8 cellular contexts compared by ENCODE assay signal in genomic region chr6:30060982-30061765, GRCh38. TPM values are rescaled to one million over a fixed set of nuclear protein-coding genes. Genes with fewer than 3 reads are reported as not detected.
DNase-seq lines count a peak whose midpoint lies in the region; ATAC-seq, FAIRE-seq and TF ChIP-seq lines count a peak whose summit lies in the region.

Gene POLR1H (plus strand): TSS chr6:30061265. CDS start chr6:30061525, 260 bp downstream.

- peaks cover 4% of the 10 kb centered on the region for H3K36me3 Mint-ChIP-seq in T-helper 17 cell (ENCODE audit: low read depth)
- H3K36me3 Mint-ChIP-seq in progenitor cell of endocrine pancreas (ENCODE audit: insufficient read depth) = peaks cover 6% of the 10 kb centered on the region

- peak; percentile 86 for ATAC-seq in HG02870 (IDR thresholded peaks at IDR 0.05; ENCODE audit: unreplicated experiment)
- peak; percentile 90 for ATAC-seq in T-helper 17 cell
- ATAC-seq in left cardiac atrium = peak; percentile 98

- DNase-seq in GM12892 (ENCODE audit: insufficient read length) (peak; percentile 70), NCI-H1694 treated with DMSO at 0.1 percent for 48 hours (lab: John Stamatoyannopoulos, UW) (peak; percentile 90), T-helper 17 cell (peak; percentile 66 to 84 (median 71)), amygdala (lab: John Stamatoyannopoulos, UW) (peak; percentile 27 to 96 (median 87)), left cardiac atrium (peak; percentile 95), progenitor cell of endocrine pancreas (ENCODE audit: low spot score, unreplicated experiment) (peak; percentile 76), ureter (ENCODE audit: low spot score) (peak; percentile 95)

- FAIRE-seq in GM12892 (lab: Jason Lieb, UNC) = peak; percentile 96

- H3K4me1 Mint-ChIP-seq in T-helper 17 cell = peaks cover 25% of the 10 kb centered on the region
- H3K4me1 Mint-ChIP-seq in progenitor cell of endocrine pancreas (ENCODE audit: low read depth) = peaks cover 21% of the 10 kb centered on the region

- no peak for TF ChIP-seq CTCF in progenitor cell of endocrine pancreas (IDR thresholded peaks at IDR 0.05; ENCODE audit: unreplicated experiment)

- intact Hi-C loops in left cardiac atrium (cut with DNase I) = no loop called here

- TF ChIP-seq POLR2A in GM12892 (IDR thresholded peaks at IDR 0.05; ENCODE audit: low read depth, low read length) = peak; percentile 95

- peaks cover 3% of the 10 kb centered on the region for H3K9me3 ChIP-seq in T-helper 17 cell (ENCODE audit: control insufficient read depth, low read length, poor library complexity, severe bottlenecking)

- H3K4me3 Mint-ChIP-seq in T-helper 17 cell = peak within 1 kb of the TSS; percentile 96
- peak within 1 kb of the TSS; percentile 90 for H3K4me3 Mint-ChIP-seq in progenitor cell of endocrine pancreas (ENCODE audit: low read depth)

- H3K27ac Mint-ChIP-seq in T-helper 17 cell (peak within 1 kb of the TSS; percentile 99), progenitor cell of endocrine pancreas (peak within 1 kb of the TSS; percentile 96)

- no peaks in the 10 kb centered on the region for H3K9me3 Mint-ChIP-seq in progenitor cell of endocrine pancreas (ENCODE audit: low read depth)

- H3K27me3 Mint-ChIP-seq in T-helper 17 cell (no peaks in the 10 kb centered on the region), progenitor cell of endocrine pancreas (no peaks in the 10 kb centered on the region)

RNA-seq across cellular contexts. Expression of gene POLR1H, which starts in this region (rescaled TPM):
- polyA plus RNA-seq in GM12892 (2012; ENCODE audit: missing spikeins) = 53.2 TPM
- 10 to 100 TPM; 28.9 to 31.7 TPM for total RNA-seq in T-helper 17 cell
- total RNA-seq in left cardiac atrium = 10 to 100 TPM; 14.7 to 16.6 TPM
- total RNA-seq in progenitor cell of endocrine pancreas = 23.0 and 27.3 TPM in 2 replicates
- total RNA-seq in ureter = 33.2 TPM

Comparison
In these comparisons a context has a peak if more than half of its experiments do, and no peak if none do; other contexts are left out.
1. Peak in every context shown above with its lines: DNase-seq and ATAC-seq.